ENCODE assay signal across 13 cellular contexts in genomic region chr2:196991061-196991460, GRCh38.
DNase-seq lines count a peak whose midpoint lies in the region; ATAC-seq, FAIRE-seq and TF ChIP-seq lines count a peak whose summit lies in the region.
"Had no signal": no experiment of that assay in that cellular context is flagged by ENCODE, and none has a peak within 500 bp of the region (broad histone marks: within the 10 kb centered on the region; RNA-seq: fewer than 3 reads in every experiment).

No MANE protein-coding gene starts in this region.

- TF ChIP-seq POLR2A in GM12892 (IDR thresholded peaks at IDR 0.05; ENCODE audit: low read depth, low read length) = no peak

- H3K4me3 Mint-ChIP-seq in activated naive CD4-positive, alpha-beta T cell treated with anti-CD3 and anti-CD28 coated beads, Interleukin-2, amount 50 U/mL, for 24 hours = no peak overlapping the region
- H3K4me3 Mint-ChIP-seq in effector memory CD8-positive, alpha-beta T cell = no peak overlapping the region
- peak overlapping the region; percentile 11 to 18 for H3K4me3 Mint-ChIP-seq in stimulated activated naive CD8-positive, alpha-beta T cell treated with anti-CD3 and anti-CD28 coated beads, Interleukin-15, amount 100 ng/mL, for 72 hours

- H3K27me3 Mint-ChIP-seq in activated naive CD4-positive, alpha-beta T cell treated with anti-CD3 and anti-CD28 coated beads, Interleukin-2, amount 50 U/mL, for 24 hours = no peaks in the 10 kb centered on the region
- no peaks in the 10 kb centered on the region for H3K27me3 Mint-ChIP-seq in effector memory CD8-positive, alpha-beta T cell
- no peaks in the 10 kb centered on the region for H3K27me3 Mint-ChIP-seq in stimulated activated naive CD8-positive, alpha-beta T cell treated with anti-CD3 and anti-CD28 coated beads, Interleukin-15, amount 100 ng/mL, for 72 hours

- peaks cover 24% of the 10 kb centered on the region for H3K36me3 Mint-ChIP-seq in activated naive CD4-positive, alpha-beta T cell treated with anti-CD3 and anti-CD28 coated beads, Interleukin-2, amount 50 U/mL, for 24 hours
- H3K36me3 Mint-ChIP-seq in effector memory CD8-positive, alpha-beta T cell (ENCODE audit: insufficient read depth) = peaks cover 83% of the 10 kb centered on the region

- no peaks in the 10 kb centered on the region for H3K9me3 Mint-ChIP-seq in activated naive CD4-positive, alpha-beta T cell treated with anti-CD3 and anti-CD28 coated beads, Interleukin-2, amount 50 U/mL, for 24 hours
- no peaks in the 10 kb centered on the region for H3K9me3 Mint-ChIP-seq in effector memory CD8-positive, alpha-beta T cell
- H3K9me3 Mint-ChIP-seq in stimulated activated naive CD8-positive, alpha-beta T cell treated with anti-CD3 and anti-CD28 coated beads, Interleukin-15, amount 100 ng/mL, for 72 hours = peaks cover 0 to under 1% of the 10 kb centered on the region in 2 donors

- peaks cover 57% of the 10 kb centered on the region for H3K4me1 Mint-ChIP-seq in activated naive CD4-positive, alpha-beta T cell treated with anti-CD3 and anti-CD28 coated beads, Interleukin-2, amount 50 U/mL, for 24 hours
- H3K4me1 Mint-ChIP-seq in effector memory CD8-positive, alpha-beta T cell (ENCODE audit: low read depth in 2 of 2) = peaks cover 6 to 34% of the 10 kb centered on the region in 2 donors
- peaks cover 66% of the 10 kb centered on the region for H3K4me1 Mint-ChIP-seq in stimulated activated naive CD8-positive, alpha-beta T cell treated with anti-CD3 and anti-CD28 coated beads, Interleukin-15, amount 100 ng/mL, for 72 hours

- DNase-seq in activated naive CD4-positive, alpha-beta T cell treated with Interleukin-2 at 50 U/mL for 16 hours = no peak
- DNase-seq in SK-MEL-5 (ENCODE audit: low read depth, low spot score) = peak; percentile 21
- no peak for DNase-seq in effector memory CD8-positive, alpha-beta T cell
- no peak for DNase-seq in stimulated activated naive CD8-positive, alpha-beta T cell treated with anti-CD3 and anti-CD28 coated beads, Interleukin-15, amount 100 ng/mL, for 72 hours
- no peak for DNase-seq in C1 segment of cervical spinal cord (lab: John Stamatoyannopoulos, UW)
- DNase-seq in GM12892 (ENCODE audit: insufficient read length) = no peak
- DNase-seq: activated CD4-positive, alpha-beta T cell treated with anti-CD3 and anti-CD28 coated beads, Interleukin-2, amount 50 U/mL, for 4 hours; mammary epithelial cell; NCI-H226 had no signal

- in situ Hi-C loops in SK-MEL-5 (cut with HindIII; ENCODE audit: low pct_unique_long_range_greater_than_20kb, low sequenced_read_pairs) = no loop called here

- H3K27ac Mint-ChIP-seq in activated naive CD4-positive, alpha-beta T cell treated with anti-CD3 and anti-CD28 coated beads, Interleukin-2, amount 50 U/mL, for 24 hours = peak overlapping the region; percentile 81
- peak overlapping the region; percentile 52 to 62 for H3K27ac Mint-ChIP-seq in effector memory CD8-positive, alpha-beta T cell
- H3K27ac Mint-ChIP-seq in stimulated activated naive CD8-positive, alpha-beta T cell treated with anti-CD3 and anti-CD28 coated beads, Interleukin-15, amount 100 ng/mL, for 72 hours = peak overlapping the region; percentile 91 to 92

- FAIRE-seq in GM12892 (lab: Jason Lieb, UNC) = no peak
- FAIRE-seq: endometrium, TTC549 had no signal

- no peak for ATAC-seq in effector memory CD8-positive, alpha-beta T cell (replicated peaks)
- ATAC-seq in stimulated activated naive CD8-positive, alpha-beta T cell treated with anti-CD3 and anti-CD28 coated beads, Interleukin-15, amount 100 ng/mL, for 72 hours = no peak
- no peak for ATAC-seq in GM19397 (IDR thresholded peaks at IDR 0.05; ENCODE audit: unreplicated experiment)

Comparison
In these comparisons a context has a peak if more than half of its experiments do, and no peak if none do; other contexts are left out.
1. H3K4me3 Mint-ChIP-seq: peak in stimulated activated naive CD8-positive, alpha-beta T cell treated with anti-CD3 and anti-CD28 coated beads, Interleukin-15, amount 100 ng/mL, for 72 hours (2 of 2); none in activated naive CD4-positive, alpha-beta T cell treated with anti-CD3 and anti-CD28 coated beads, Interleukin-2, amount 50 U/mL, for 24 hours (single experiment) and effector memory CD8-positive, alpha-beta T cell (0 of 2).
2. Peak in every context shown above with its lines, with median percentiles within 50 percentile points of each other: H3K27ac Mint-ChIP-seq.